8 cellular contexts compared by ENCODE assay signal in genomic region chr22:48098243-48098935, GRCh38.
DNase-seq lines count a peak whose midpoint lies in the region; ATAC-seq and TF ChIP-seq lines count a peak whose summit lies in the region.

No MANE protein-coding gene starts in this region.

- no peak overlapping the region for H3K4me3 ChIP-seq in PC-9

- no peak overlapping the region for H3K27ac ChIP-seq in PC-9
- no peak overlapping the region for H3K27ac ChIP-seq in RWPE1

- peak; percentile 50 for ATAC-seq in GM19397 (IDR thresholded peaks at IDR 0.05; ENCODE audit: unreplicated experiment)
- ATAC-seq in HG03342 (IDR thresholded peaks at IDR 0.05; ENCODE audit: unreplicated experiment), result peak; percentile 73
- peak; percentile 94 for ATAC-seq in activated CD8-positive, alpha-beta T cell treated with anti-CD3 and anti-CD28 coated beads for 36 hours

- no peak for TF ChIP-seq POLR2A in erythroblast (IDR thresholded peaks at IDR 0.05; ENCODE audit: low read length)

- H3K4me1 Mint-ChIP-seq in activated CD8-positive, alpha-beta T cell treated with anti-CD3 and anti-CD28 coated beads for 36 hours (ENCODE audit: low read depth), result peaks cover 28% of the 10 kb centered on the region

- no peaks in the 10 kb centered on the region for H3F3A ChIP-seq in PC-9 (ENCODE audit: insufficient read depth, low read depth)

- no peaks in the 10 kb centered on the region for H3K36me3 ChIP-seq in PC-9 (ENCODE audit: low read depth)

- no TSS peak for BruUV-seq in PC-9 (replicated peaks; lab: Mats Ljungman, UMichigan)

- 0 out of 2 replicates have a peak, but pooled peaks cover 3% of the 10 kb centered on the region for H4K20me1 ChIP-seq in PC-9 (ENCODE audit: insufficient read depth)

- no peaks in the 10 kb centered on the region for H3K79me2 ChIP-seq in PC-9 (ENCODE audit: low read depth)

- H3K27ac Mint-ChIP-seq in activated CD8-positive, alpha-beta T cell treated with anti-CD3 and anti-CD28 coated beads for 36 hours, result peak overlapping the region; percentile 90

- intact Hi-C loops in activated CD8-positive, alpha-beta T cell treated with anti-CD3 and anti-CD28 coated beads for 36 hours (cut with micrococcal nuclease), result no loop called here
- intact Hi-C loops in PC-9 (cut with micrococcal nuclease; ENCODE audit: unreplicated experiment), result no loop called here

- no peaks in the 10 kb centered on the region for H3K4me1 ChIP-seq in PC-9 (replicated peaks; ENCODE audit: insufficient read depth)

- CTCF ChIA-PET in GM10248 (lab: Yijun Ruan, JAX), result no interaction called here
- CTCF ChIA-PET in activated CD8-positive, alpha-beta T cell treated with anti-CD3 and anti-CD28 coated beads for 36 hours (lab: Charles Lee), result no interaction called here
- CTCF ChIA-PET in PC-9 (lab: Charles Lee), result no interaction called here
- CTCF ChIA-PET in RWPE1 (lab: Yijun Ruan, JAX), result no interaction called here

- no peaks in the 10 kb centered on the region for H3K36me3 Mint-ChIP-seq in activated CD8-positive, alpha-beta T cell treated with anti-CD3 and anti-CD28 coated beads for 36 hours (ENCODE audit: low read depth)

- no peaks in the 10 kb centered on the region for H3K9me2 ChIP-seq in PC-9 (ENCODE audit: insufficient read depth)

- no peaks in the 10 kb centered on the region for H3K9me3 ChIP-seq in PC-9 (ENCODE audit: insufficient read depth, low read depth)

- H3K4me2 ChIP-seq in PC-9, result no peak overlapping the region

- no peaks in the 10 kb centered on the region for H3K9me3 Mint-ChIP-seq in activated CD8-positive, alpha-beta T cell treated with anti-CD3 and anti-CD28 coated beads for 36 hours

- H3K4me3 Mint-ChIP-seq in activated CD8-positive, alpha-beta T cell treated with anti-CD3 and anti-CD28 coated beads for 36 hours, result peak overlapping the region; percentile 26

- H2AFZ ChIP-seq in PC-9, result no peak overlapping the region

- no peaks in the 10 kb centered on the region for H3K27me3 Mint-ChIP-seq in activated CD8-positive, alpha-beta T cell treated with anti-CD3 and anti-CD28 coated beads for 36 hours

- TF ChIP-seq CTCF in GM10248 (IDR thresholded peaks at IDR 0.05; ENCODE audit: control extremely low read depth, extremely low read depth, low read depth, missing control alignments) (no peak), PC-9 (conservative IDR thresholded peaks at IDR 0.05) (no peak), RWPE1 (conservative IDR thresholded peaks at IDR 0.05; ENCODE audit: low read depth) (no peak)
- TF ChIP-seq CTCF in activated CD8-positive, alpha-beta T cell treated with anti-CD3 and anti-CD28 coated beads for 36 hours (IDR thresholded peaks at IDR 0.05), result no peak

- H3K27me3 ChIP-seq in PC-9 (ENCODE audit: insufficient read depth, low read depth), result peaks cover 96% of the 10 kb centered on the region

- DNase-seq in GM10248 (ENCODE audit: extremely low spot score) (peak; percentile 84), DMS 273 treated with DMSO at 0.1 percent for 48 hours (lab: John Stamatoyannopoulos, UW) (no peak), PC-9 (no peak), RWPE1 (ENCODE audit: low spot score) (no peak), erythroblast (lab: John Stamatoyannopoulos, UW) (no peak)
- peak; percentile 57 for DNase-seq in activated CD8-positive, alpha-beta T cell treated with anti-CD3 and anti-CD28 coated beads for 36 hours

- POLR2A ChIA-PET in GM10248 (lab: Yijun Ruan, JAX), result no interaction called here
- POLR2A ChIA-PET in activated CD8-positive, alpha-beta T cell treated with anti-CD3 and anti-CD28 coated beads for 36 hours (lab: Charles Lee), result no interaction called here
- POLR2A ChIA-PET in PC-9 (lab: Charles Lee; ENCODE audit: unreplicated experiment), result no interaction called here
- POLR2A ChIA-PET in RWPE1 (lab: Yijun Ruan, JAX; ENCODE audit: low non-redundant PET), result no interaction called here

Comparison
In these comparisons a context has a peak if more than half of its experiments do, and no peak if none do; other contexts are left out.
1. DNase-seq: peak in GM10248 (single experiment) and activated CD8-positive, alpha-beta T cell treated with anti-CD3 and anti-CD28 coated beads for 36 hours (single experiment); none in DMS 273 treated with DMSO at 0.1 percent for 48 hours (single experiment), PC-9 (0 of 2), RWPE1 (single experiment) and erythroblast (0 of 2).
2. Peak in every context shown above with its lines, with median percentiles within 50 percentile points of each other: ATAC-seq.